Comparison of ENCODE assay signal across 17 cellular contexts in the genomic region with DNA sequence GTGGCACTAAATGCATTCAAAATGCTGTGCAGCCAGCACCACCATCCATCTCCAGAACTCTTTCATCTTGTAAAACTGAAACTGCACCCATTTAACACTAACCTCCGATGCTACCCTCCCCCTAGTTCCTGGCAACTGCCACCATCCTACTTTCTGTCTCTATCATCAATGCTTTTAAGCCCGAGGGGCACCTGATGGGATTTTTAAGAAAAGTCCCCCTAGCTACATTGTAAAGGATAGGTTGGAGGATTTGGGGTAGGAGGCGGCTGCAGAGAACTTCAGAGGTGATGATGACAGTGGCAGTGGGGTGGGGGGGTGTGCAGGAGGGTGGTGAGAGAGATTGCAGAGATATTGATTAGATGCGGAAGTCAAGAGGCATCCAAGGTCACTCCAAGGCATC. TPM values are rescaled to one million over a fixed set of nuclear protein-coding genes. Genes with fewer than 3 reads are reported as not detected.
DNase-seq lines count a peak whose midpoint lies in the region; ATAC-seq and TF ChIP-seq lines count a peak whose summit lies in the region.
"Had no signal": no experiment of that assay in that cellular context is flagged by ENCODE, and none has a peak within 500 bp of the region (broad histone marks: within the 10 kb centered on the region; RNA-seq: fewer than 3 reads in every experiment).

No MANE protein-coding gene starts in this region.

- H3K4me2 ChIP-seq in BLaER1 = peak overlapping the region; percentile 85

- no peaks in the 10 kb centered on the region for H3K36me3 Mint-ChIP-seq in CD4-positive, alpha-beta memory T cell
- no peaks in the 10 kb centered on the region for H3K36me3 Mint-ChIP-seq in activated naive CD8-positive, alpha-beta T cell treated with anti-CD3 and anti-CD28 coated beads, Interleukin-2, amount 50 U/mL, for 24 hours (ENCODE audit: low read depth)

- no peaks in the 10 kb centered on the region for H4K20me1 ChIP-seq in BLaER1

- H3K27ac ChIP-seq in BLaER1 (no peak overlapping the region), Panc1 (ENCODE audit: low read length) (peak overlapping the region; percentile 86)
- no peak overlapping the region for H3K27ac ChIP-seq in CD4-positive, alpha-beta memory T cell (ENCODE audit: low read depth, low read length)
- H3K27ac ChIP-seq: colonic mucosa, neutrophil, right lobe of liver had no signal

- H3K27me3 ChIP-seq in BLaER1 (no peaks in the 10 kb centered on the region), Panc1 (ENCODE audit: control insufficient read depth, insufficient read depth, low read length) (no peaks in the 10 kb centered on the region)
- no peaks in the 10 kb centered on the region for H3K27me3 ChIP-seq in CD4-positive, alpha-beta memory T cell (ENCODE audit: insufficient read depth, low read length)
- H3K27me3 ChIP-seq: colonic mucosa, right lobe of liver, vagina had no signal

- H3K4me1 ChIP-seq in BLaER1 (peaks cover 96% of the 10 kb centered on the region), Panc1 (ENCODE audit: control insufficient read depth, insufficient read depth, low read length) (peaks cover 52% of the 10 kb centered on the region)
- peaks cover 16% of the 10 kb centered on the region for H3K4me1 ChIP-seq in CD4-positive, alpha-beta memory T cell (ENCODE audit: insufficient read depth, low read length)
- H3K4me1 ChIP-seq: colonic mucosa, right lobe of liver had no signal

- H3K27me3 Mint-ChIP-seq in CD4-positive, alpha-beta memory T cell = no peaks in the 10 kb centered on the region
- H3K27me3 Mint-ChIP-seq in activated naive CD8-positive, alpha-beta T cell treated with anti-CD3 and anti-CD28 coated beads, Interleukin-2, amount 50 U/mL, for 24 hours = peaks cover 2% of the 10 kb centered on the region

- peak overlapping the region in 5 of 7 donors; percentile 28 to 82 (median 44) for H3K27ac Mint-ChIP-seq in CD4-positive, alpha-beta memory T cell
- no peak overlapping the region for H3K27ac Mint-ChIP-seq in activated naive CD8-positive, alpha-beta T cell treated with anti-CD3 and anti-CD28 coated beads, Interleukin-2, amount 50 U/mL, for 24 hours
- H3K27ac Mint-ChIP-seq: stimulated activated naive CD8-positive, alpha-beta T cell treated with anti-CD3 and anti-CD28 coated beads, Interleukin-15, Interleukin-2, amounts not matched to agents 100 ng/mL and 50 ng/mL, for 24 hours had no signal

- in situ Hi-C loops in Panc1 (cut with HindIII; ENCODE audit: low pct_unique_long_range_greater_than_20kb, low sequenced_read_pairs) = no loop called here

- no TSS peak for BruUV-seq in Panc1 (replicated peaks; lab: Mats Ljungman, UMichigan)

- intact Hi-C loops in CD4-positive, alpha-beta memory T cell (cut with micrococcal nuclease) = no loop called here
- intact Hi-C loops in Panc1 (cut with micrococcal nuclease; ENCODE audit: unreplicated experiment) = no loop called here

- H3K36me3 ChIP-seq in BLaER1 = no peaks in the 10 kb centered on the region
- no peaks in the 10 kb centered on the region for H3K36me3 ChIP-seq in CD4-positive, alpha-beta memory T cell (ENCODE audit: insufficient read depth, low read length)
- no peaks in the 10 kb centered on the region for H3K36me3 ChIP-seq in Panc1 (ENCODE audit: control insufficient read depth, insufficient read depth, low read length)
- H3K36me3 ChIP-seq: colonic mucosa, neutrophil, right lobe of liver, vagina had no signal

- CTCF ChIA-PET in CD4-positive, alpha-beta memory T cell (lab: Charles Lee; ENCODE audit: partially characterized antibody) = no interaction called here
- CTCF ChIA-PET in Panc1 (lab: Charles Lee) = no interaction called here

- H3K9me3 Mint-ChIP-seq in CD4-positive, alpha-beta memory T cell = no peaks in the 10 kb centered on the region
- no peaks in the 10 kb centered on the region for H3K9me3 Mint-ChIP-seq in activated naive CD8-positive, alpha-beta T cell treated with anti-CD3 and anti-CD28 coated beads, Interleukin-2, amount 50 U/mL, for 24 hours
- H3K9me3 Mint-ChIP-seq: stimulated activated naive CD8-positive, alpha-beta T cell treated with anti-CD3 and anti-CD28 coated beads, Interleukin-15, Interleukin-2, amounts not matched to agents 100 ng/mL and 50 ng/mL, for 24 hours had no signal

- H3K9ac ChIP-seq in BLaER1 = no peak overlapping the region

- no peaks in the 10 kb centered on the region for H3K9me3 ChIP-seq in BLaER1
- H3K9me3 ChIP-seq in CD4-positive, alpha-beta memory T cell (ENCODE audit: control insufficient read depth in 1 of 2, low read length in 2 of 2) = no peaks in the 10 kb centered on the region
- no peaks in the 10 kb centered on the region for H3K9me3 ChIP-seq in Panc1 (ENCODE audit: control insufficient read depth, insufficient read depth, low read depth, low read length)
- H3K9me3 ChIP-seq: colonic mucosa, neutrophil, right lobe of liver, vagina had no signal

- H3K4me3 Mint-ChIP-seq in CD4-positive, alpha-beta memory T cell = peak overlapping the region; percentile 64 to 85 (median 80)
- no peak overlapping the region for H3K4me3 Mint-ChIP-seq in activated naive CD8-positive, alpha-beta T cell treated with anti-CD3 and anti-CD28 coated beads, Interleukin-2, amount 50 U/mL, for 24 hours
- H3K4me3 Mint-ChIP-seq: stimulated activated naive CD8-positive, alpha-beta T cell treated with anti-CD3 and anti-CD28 coated beads, Interleukin-15, Interleukin-2, amounts not matched to agents 100 ng/mL and 50 ng/mL, for 24 hours had no signal

- no peak overlapping the region for H3K4me3 ChIP-seq in BLaER1
- no peak overlapping the region for H3K4me3 ChIP-seq in CD4-positive, alpha-beta memory T cell (ENCODE audit: low read length in 2 of 2)
- H3K4me3 ChIP-seq in Panc1 (ENCODE audit: low read depth in 2 of 2, low read length in 2 of 2) = no peak overlapping the region
- H3K4me3 ChIP-seq: colonic mucosa, right lobe of liver, vagina had no signal

- ATAC-seq in Panc1 (no peak), HG02870 (IDR thresholded peaks at IDR 0.05; ENCODE audit: unreplicated experiment) (no peak)
- ATAC-seq in activated naive CD8-positive, alpha-beta T cell treated with anti-CD3 and anti-CD28 coated beads, Interleukin-2, amount 50 U/mL, for 24 hours = peak; percentile 42
- ATAC-seq: right lobe of liver had no signal

- H3K4me1 Mint-ChIP-seq in CD4-positive, alpha-beta memory T cell = peaks cover 9 to 25% (median 14%) of the 10 kb centered on the region in 4 donors
- peaks cover 18% of the 10 kb centered on the region for H3K4me1 Mint-ChIP-seq in activated naive CD8-positive, alpha-beta T cell treated with anti-CD3 and anti-CD28 coated beads, Interleukin-2, amount 50 U/mL, for 24 hours

- TF ChIP-seq CTCF in Panc1 (IDR thresholded peaks at IDR 0.05) = no peak

- POLR2A ChIA-PET in CD4-positive, alpha-beta memory T cell (lab: Charles Lee; ENCODE audit: partially characterized antibody) = interaction anchor here (0.6 to 4.7 kb wide), 2 partner anchors 11 to 37 kb away, joined by 3 to 32 read pairs; partner anchors contain the start of gene YWHAQ
- POLR2A ChIA-PET in Panc1 (lab: Charles Lee) = no interaction called here

- DNase-seq in CD4-positive, alpha-beta memory T cell = peak in 3 of 5 donors; percentile 19 to 55 (median 33)
- DNase-seq in Panc1 (ENCODE audit: low read depth, low spot score) (no peak), pons (ENCODE audit: low spot score) (no peak)
- DNase-seq in activated naive CD8-positive, alpha-beta T cell treated with anti-CD3 and anti-CD28 coated beads, Interleukin-2, amount 50 U/mL, for 24 hours = no peak
- no peak for DNase-seq in activated effector memory CD4-positive, alpha-beta T cell treated with Interleukin-2 at 50 U/mL for 16 hours
- DNase-seq: C1 segment of cervical spinal cord, colonic mucosa, DMS79 treated with DMSO at 0.1 percent for 48 hours, erythroblast, right lobe of liver, Right ventricle myocardium superior, T1000 had no signal

RNA-seq across cellular contexts. Expression of gene YWHAQ, which starts 10.8 kb away (rescaled TPM):
- total RNA-seq in CD4-positive, alpha-beta memory T cell = 100 to 1,000 TPM; 124 TPM
- 100 to 1,000 TPM; 315 to 504 TPM for polyA plus RNA-seq in CD4-positive, alpha-beta memory T cell
- total RNA-seq in Panc1 (2021; ENCODE audit: unreplicated experiment) = 683 TPM
- 719 TPM for polyA plus RNA-seq in Panc1 (2012; ENCODE audit: insufficient read length)

Comparison
In these comparisons a context has a peak if more than half of its experiments do, and no peak if none do; other contexts are left out.
1. DNase-seq: peak in CD4-positive, alpha-beta memory T cell (3 of 5); none in Panc1 (single experiment), activated naive CD8-positive, alpha-beta T cell treated with anti-CD3 and anti-CD28 coated beads, Interleukin-2, amount 50 U/mL, for 24 hours (single experiment), pons (single experiment) and activated effector memory CD4-positive, alpha-beta T cell treated with Interleukin-2 at 50 U/mL for 16 hours (single experiment).